12 cellular contexts compared by ENCODE assay signal in the genomic region with DNA sequence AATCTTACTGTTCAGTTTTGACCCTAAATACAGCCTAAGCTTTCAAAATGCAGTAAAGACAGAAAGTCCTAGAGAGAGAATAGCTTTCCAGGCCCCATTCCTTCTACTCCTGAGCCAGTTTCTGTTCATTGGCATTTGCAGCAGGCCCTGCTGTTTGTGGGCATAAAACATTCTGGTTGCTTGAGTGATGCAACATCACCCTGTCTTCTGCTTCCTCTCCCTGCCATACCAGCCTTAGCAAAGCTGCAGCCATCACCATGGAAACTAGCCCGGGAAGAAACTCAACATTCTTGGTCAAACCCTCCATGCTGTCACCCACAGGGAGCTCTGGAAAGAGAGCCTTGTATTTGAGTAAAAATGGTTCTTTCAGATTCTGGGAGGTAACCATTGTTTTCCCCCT.
DNase-seq lines count a peak whose midpoint lies in the region; ATAC-seq and TF ChIP-seq lines count a peak whose summit lies in the region.
"Had no signal": no experiment of that assay in that cellular context is flagged by ENCODE, and none has a peak within 500 bp of the region (broad histone marks: within the 10 kb centered on the region; RNA-seq: fewer than 3 reads in every experiment).

No MANE protein-coding gene starts in this region.

- peaks cover 28% of the 10 kb centered on the region for H3K4me1 Mint-ChIP-seq in neural crest cell
- H3K4me1 Mint-ChIP-seq: T-cell had no signal

- intact Hi-C loops in Right ventricle myocardium superior (cut with DNase I) = no loop called here

- H3K27me3 Mint-ChIP-seq in neural crest cell (ENCODE audit: low read depth) = no peaks in the 10 kb centered on the region

- no peak overlapping the region for H3K27ac ChIP-seq in fibroblast of lung (ENCODE audit: insufficient read depth, low read length)

- H3K36me3 Mint-ChIP-seq in neural crest cell (ENCODE audit: low read depth) = no peaks in the 10 kb centered on the region
- H3K36me3 Mint-ChIP-seq: T-cell had no signal

- TF ChIP-seq CTCF in fibroblast of lung (conservative IDR thresholded peaks at IDR 0.05 in 1 of 2, IDR thresholded peaks at IDR 0.05 in 1 of 2; ENCODE audit: low read depth in 1 of 2, low read length in 2 of 2) (no peak), neural crest cell (conservative IDR thresholded peaks at IDR 0.05) (no peak)

- H2AFZ ChIP-seq in fibroblast of lung (ENCODE audit: low read length) = no peak overlapping the region

- H3K27ac Mint-ChIP-seq in neural crest cell (ENCODE audit: unreplicated experiment) = peak overlapping the region; percentile 52
- H3K27ac Mint-ChIP-seq: T-cell had no signal

- H3K79me2 ChIP-seq in fibroblast of lung (ENCODE audit: control insufficient read depth, insufficient read depth, low read length) = no peaks in the 10 kb centered on the region

- H3K36me3 ChIP-seq in fibroblast of lung (ENCODE audit: control insufficient read depth, insufficient read depth, low read length) = no peaks in the 10 kb centered on the region

- no peak overlapping the region for H3K9ac ChIP-seq in fibroblast of lung (ENCODE audit: insufficient read depth, low read length)

- no peaks in the 10 kb centered on the region for H3K9me3 ChIP-seq in fibroblast of lung (ENCODE audit: control insufficient read depth, insufficient read depth, low read depth, low read length)

- H3K4me1 ChIP-seq in fibroblast of lung (ENCODE audit: control insufficient read depth, extremely low read depth, insufficient read depth, low read length) = peaks cover 2% of the 10 kb centered on the region

- no peak overlapping the region for H3K4me3 ChIP-seq in fibroblast of lung (replicated peaks in 1 of 4; ENCODE audit: control extremely low read depth in 1 of 4, insufficient read depth in 1 of 4, low read depth in 3 of 4, low read length in 4 of 4)

- no peak overlapping the region for H3K4me2 ChIP-seq in fibroblast of lung (ENCODE audit: extremely low read depth, insufficient read depth, low read length)

- H4K20me1 ChIP-seq in fibroblast of lung (ENCODE audit: control insufficient read depth, extremely low read depth, insufficient read depth, low read length) = no peaks in the 10 kb centered on the region

- no peak for ATAC-seq in Right ventricle myocardium superior (ENCODE audit: poor library complexity)
- no peak for ATAC-seq in GM21576 (IDR thresholded peaks at IDR 0.05; ENCODE audit: unreplicated experiment)
- ATAC-seq: HCT116, T-cell had no signal

- DNase-seq in EH (ENCODE audit: low read depth) (peak; percentile 93), OCI-M1 (lab: John Stamatoyannopoulos, UW) (peak; percentile 4), fibroblast of lung (ENCODE audit: low read depth in 2 of 2) (peak; percentile 73 to 88), neural crest cell (ENCODE audit: low read depth, low spot score) (peak; percentile 13), activated T-cell treated with anti-CD3 and anti-CD28 coated beads for 4 hours (no peak), Right ventricle myocardium superior (no peak)
- DNase-seq in activated effector memory CD4-positive, alpha-beta T cell treated with Interleukin-2 at 50 U/mL for 16 hours = no peak
- DNase-seq: effector memory CD4-positive, alpha-beta T cell; NCI-H345; T-cell had no signal

- no peaks in the 10 kb centered on the region for H3K9me3 Mint-ChIP-seq in neural crest cell
- H3K9me3 Mint-ChIP-seq: T-cell had no signal

- H3K27me3 ChIP-seq in fibroblast of lung (ENCODE audit: control insufficient read depth, insufficient read depth, low read length) = no peaks in the 10 kb centered on the region

- no peak overlapping the region for H3K4me3 Mint-ChIP-seq in neural crest cell
- H3K4me3 Mint-ChIP-seq: T-cell had no signal

Comparison
In these comparisons a context has a peak if more than half of its experiments do, and no peak if none do; other contexts are left out.
1. DNase-seq: peak in EH (single experiment), OCI-M1 (single experiment), fibroblast of lung (2 of 2) and neural crest cell (single experiment); none in activated effector memory CD4-positive, alpha-beta T cell treated with Interleukin-2 at 50 U/mL for 16 hours (single experiment), activated T-cell treated with anti-CD3 and anti-CD28 coated beads for 4 hours (single experiment) and Right ventricle myocardium superior (single experiment).